ENCODE assay signal across 11 cellular contexts in the genomic region with DNA sequence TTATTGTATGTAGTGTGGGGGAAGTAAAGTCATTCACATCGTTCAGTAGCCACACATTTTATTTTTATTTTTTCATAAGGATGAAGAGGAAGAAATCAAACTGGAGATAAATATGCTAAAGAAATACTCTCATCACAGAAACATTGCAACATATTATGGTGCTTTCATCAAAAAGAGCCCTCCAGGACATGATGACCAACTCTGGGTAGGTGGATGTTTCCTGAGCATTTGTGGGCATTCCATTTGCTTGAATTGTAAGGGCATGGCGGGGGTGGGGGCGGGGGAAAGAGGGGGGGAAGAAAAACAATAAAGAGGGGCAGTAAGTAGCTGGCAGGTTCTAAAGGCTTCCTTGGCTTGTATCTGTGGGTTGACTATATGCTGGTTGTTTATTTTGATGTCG.
DNase-seq lines count a peak whose midpoint lies in the region; ATAC-seq, FAIRE-seq and TF ChIP-seq lines count a peak whose summit lies in the region.
"Had no signal": no experiment of that assay in that cellular context is flagged by ENCODE, and none has a peak within 500 bp of the region (broad histone marks: within the 10 kb centered on the region; RNA-seq: fewer than 3 reads in every experiment).

No MANE protein-coding gene starts in this region.

- peaks cover 2% of the 10 kb centered on the region for H3K36me3 Mint-ChIP-seq in activated naive CD8-positive, alpha-beta T cell

- TF ChIP-seq POLR2A in A549 (IDR thresholded peaks at IDR 0.05; ENCODE audit: low read length), result no peak

- peak overlapping the region; percentile 55; the same call in 1 of the 3 replicates for H3K4me2 ChIP-seq in A549

- CTCF ChIA-PET in A549 (lab: Yijun Ruan, JAX) (interaction anchor here (0.6 to 12.0 kb wide), 15 partner anchors 7 to 419 kb away, joined by 3 to 79 read pairs (median 4); no protein-coding TSS in a partner anchor), GM10248 (lab: Yijun Ruan, JAX) (interaction anchor here (0.6 to 4.8 kb wide), 9 partner anchors 9 to 620 kb away, joined by 3 to 29 read pairs (median 4); no protein-coding TSS in a partner anchor)

- no peaks in the 10 kb centered on the region for H3K9me3 ChIP-seq in A549
- H3K9me3 ChIP-seq: suprapubic skin had no signal

- no peak for TF ChIP-seq RAD21 in A549 (conservative IDR thresholded peaks at IDR 0.05 in 1 of 2, IDR thresholded peaks at IDR 0.05 in 1 of 2)

- H3K4me3 Mint-ChIP-seq in activated naive CD8-positive, alpha-beta T cell, result no peak overlapping the region

- no peak for TF ChIP-seq CTCF in A549 (IDR thresholded peaks at IDR 0.05)
- TF ChIP-seq CTCF in foreskin fibroblast (IDR thresholded peaks at IDR 0.05; ENCODE audit: low read depth, low read length), result no peak
- no peak for TF ChIP-seq CTCF in GM10248 (IDR thresholded peaks at IDR 0.05; ENCODE audit: control extremely low read depth, extremely low read depth, low read depth, missing control alignments)

- no peak for DNase-seq in A549 (ENCODE audit: low read depth in 1 of 2, low spot score in 1 of 2)
- peak; percentile 86 for DNase-seq in ELR (ENCODE audit: low read depth)
- peak; percentile 75 to 81 for DNase-seq in foreskin fibroblast
- no peak for DNase-seq in HK-2 (ENCODE audit: unreplicated experiment)
- DNase-seq in D341Med (ENCODE audit: low spot score), result no peak
- DNase-seq in GM19238 (ENCODE audit: insufficient read length, low spot score), result no peak
- DNase-seq in GM10248 (ENCODE audit: extremely low spot score), result no peak
- DNase-seq: NCI-H2081 treated with DMSO at 0.1 percent for 48 hours, NCI-H774 had no signal

- H3K9me3 Mint-ChIP-seq in activated naive CD8-positive, alpha-beta T cell (ENCODE audit: low read depth), result no peaks in the 10 kb centered on the region

- peaks cover 77% of the 10 kb centered on the region for H3K4me1 Mint-ChIP-seq in activated naive CD8-positive, alpha-beta T cell (ENCODE audit: low read depth)

- no peak for FAIRE-seq in A549 (lab: Jason Lieb, UNC)

- POLR2A ChIA-PET in A549 (lab: Yijun Ruan, JAX), result no interaction called here
- POLR2A ChIA-PET in GM10248 (lab: Yijun Ruan, JAX), result no interaction called here

- H3K27ac Mint-ChIP-seq in activated naive CD8-positive, alpha-beta T cell, result peak overlapping the region; percentile 94

- H3K27me3 Mint-ChIP-seq in activated naive CD8-positive, alpha-beta T cell, result no peaks in the 10 kb centered on the region

- peak overlapping the region in 1 of 2 experiments; percentile 11; a peak in 1 of 6 replicates for H3K27ac ChIP-seq in A549
- H3K27ac ChIP-seq: suprapubic skin had no signal

- peaks cover 58% of the 10 kb centered on the region for H3K4me1 ChIP-seq in A549

- no peak for ATAC-seq in A549

- 37% methylated on average over 4 of the region's 4 CpGs for WGBS in A549 (ENCODE audit: missing lambda C conversion rate)

- H3K4me3 ChIP-seq in A549, result no peak overlapping the region
- no peak overlapping the region for H3K4me3 ChIP-seq in foreskin fibroblast (ENCODE audit: low read depth in 1 of 2, low read length in 2 of 2)
- H3K4me3 ChIP-seq: suprapubic skin had no signal

- no peak for TF ChIP-seq EP300 in A549 (IDR thresholded peaks at IDR 0.05)

TF ChIP-seq in A549, 52 proteins besides CTCF, POLR2A, EP300 and RAD21:
- no peak for TF ChIP-seq MYC (IDR thresholded peaks at IDR 0.05; ENCODE audit: borderline replicate concordance, low read length)
- TF ChIP-seq MAFK (IDR thresholded peaks at IDR 0.05; ENCODE audit: partially characterized antibody), result no peak
- no peak for TF ChIP-seq SMC3 (IDR thresholded peaks at IDR 0.05)
- no peak for TF ChIP-seq HOXA7 (CRISPR knock-in tag; IDR thresholded peaks at IDR 0.05)
- TF ChIP-seq FOSL2 (IDR thresholded peaks at IDR 0.05), result no peak
- no peak for TF ChIP-seq FOSL2 (CRISPR knock-in tag; IDR thresholded peaks at IDR 0.05)
- no peak for TF ChIP-seq CBX8 (IDR thresholded peaks at IDR 0.05)
- no peak for TF ChIP-seq HOXB13 (CRISPR knock-in tag; IDR thresholded peaks at IDR 0.05; ENCODE audit: low read depth)
- no peak for TF ChIP-seq ZNF302 (CRISPR knock-in tag; IDR thresholded peaks at IDR 0.05)
- TF ChIP-seq, protein P1, sequence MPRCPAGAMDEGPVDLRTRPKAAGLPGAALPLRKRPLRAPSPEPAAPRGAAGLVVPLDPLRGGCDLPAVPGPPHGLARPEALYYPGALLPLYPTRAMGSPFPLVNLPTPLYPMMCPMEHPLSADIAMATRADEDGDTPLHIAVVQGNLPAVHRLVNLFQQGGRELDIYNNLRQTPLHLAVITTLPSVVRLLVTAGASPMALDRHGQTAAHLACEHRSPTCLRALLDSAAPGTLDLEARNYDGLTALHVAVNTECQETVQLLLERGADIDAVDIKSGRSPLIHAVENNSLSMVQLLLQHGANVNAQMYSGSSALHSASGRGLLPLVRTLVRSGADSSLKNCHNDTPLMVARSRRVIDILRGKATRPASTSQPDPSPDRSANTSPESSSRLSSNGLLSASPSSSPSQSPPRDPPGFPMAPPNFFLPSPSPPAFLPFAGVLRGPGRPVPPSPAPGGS (IDR thresholded peaks at IDR 0.05), result no peak
- TF ChIP-seq, protein P2, sequence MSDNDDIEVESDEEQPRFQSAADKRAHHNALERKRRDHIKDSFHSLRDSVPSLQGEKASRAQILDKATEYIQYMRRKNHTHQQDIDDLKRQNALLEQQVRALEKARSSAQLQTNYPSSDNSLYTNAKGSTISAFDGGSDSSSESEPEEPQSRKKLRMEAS (IDR thresholded peaks at IDR 0.05), result no peak
- TF ChIP-seq GATA3 (IDR thresholded peaks at IDR 0.05; ENCODE audit: borderline replicate concordance), result no peak
- TF ChIP-seq CEBPB (IDR thresholded peaks at IDR 0.05), result no peak
- TF ChIP-seq NR3C1 (IDR thresholded peaks at IDR 0.05), result no peak
- TF ChIP-seq TFCP2L1 (CRISPR knock-in tag; IDR thresholded peaks at IDR 0.05), result no peak
- TF ChIP-seq HDAC2 (IDR thresholded peaks at IDR 0.05), result no peak

Comparison
In these comparisons a context has a peak if more than half of its experiments do, and no peak if none do; other contexts are left out.
1. DNase-seq: peak in ELR (single experiment) and foreskin fibroblast (2 of 2); none in A549 (0 of 2), HK-2 (single experiment), D341Med (single experiment), GM19238 (single experiment) and GM10248 (single experiment).